9 cellular contexts compared by ENCODE assay signal in the genomic region with DNA sequence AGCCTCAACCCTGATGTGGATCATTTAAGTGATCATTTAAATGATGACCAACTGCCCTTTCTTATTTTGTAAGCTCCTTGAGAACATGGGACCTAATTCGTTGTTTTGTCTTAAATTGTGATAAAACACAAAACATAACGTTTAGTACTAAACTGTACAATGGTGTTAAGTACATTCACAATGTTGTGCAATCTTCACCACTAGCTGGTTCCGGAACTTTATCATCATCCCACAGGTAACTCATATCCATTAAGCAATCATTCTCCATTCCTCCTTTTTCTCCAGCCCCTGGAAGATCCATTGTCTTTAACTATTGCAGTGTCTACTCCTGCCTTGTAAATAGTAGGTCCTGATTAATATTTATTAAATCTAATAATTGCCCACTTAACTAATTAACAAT.
"Had no signal": no experiment of that assay in that cellular context is flagged by ENCODE, and none has a peak within 500 bp of the region (broad histone marks: within the 10 kb centered on the region; RNA-seq: fewer than 3 reads in every experiment).

No MANE protein-coding gene starts in this region.

- H3K36me3 Mint-ChIP-seq: IgD-negative memory B cell had no signal

- ATAC-seq: GM23338, HCT116 had no signal

- H3K4me3 Mint-ChIP-seq: GM23338, HFFc6, IgD-negative memory B cell had no signal

- H3K4me3 ChIP-seq: GM23338, HAP-1 had no signal

- H3K9me3 Mint-ChIP-seq: GM23338 had no signal

- H3K4me1 ChIP-seq: HAP-1 had no signal

- H2AFZ ChIP-seq: GM23338 had no signal

- H3K27ac ChIP-seq: HL-60 had no signal

- DNase-seq: H7, HFFc6, KG1 had no signal

- H3K4me2 ChIP-seq: GM23338 had no signal

- H3K9me3 ChIP-seq: HAP-1 had no signal

- H3K27ac Mint-ChIP-seq: GM23338, HFFc6, IgD-negative memory B cell had no signal

- H3K4me1 Mint-ChIP-seq: GM23338, IgD-negative memory B cell had no signal

- H3K36me3 ChIP-seq: HAP-1 had no signal

- FAIRE-seq: H1 had no signal
